Comparison of ENCODE assay signal across 1 cellular context in the genomic region with DNA sequence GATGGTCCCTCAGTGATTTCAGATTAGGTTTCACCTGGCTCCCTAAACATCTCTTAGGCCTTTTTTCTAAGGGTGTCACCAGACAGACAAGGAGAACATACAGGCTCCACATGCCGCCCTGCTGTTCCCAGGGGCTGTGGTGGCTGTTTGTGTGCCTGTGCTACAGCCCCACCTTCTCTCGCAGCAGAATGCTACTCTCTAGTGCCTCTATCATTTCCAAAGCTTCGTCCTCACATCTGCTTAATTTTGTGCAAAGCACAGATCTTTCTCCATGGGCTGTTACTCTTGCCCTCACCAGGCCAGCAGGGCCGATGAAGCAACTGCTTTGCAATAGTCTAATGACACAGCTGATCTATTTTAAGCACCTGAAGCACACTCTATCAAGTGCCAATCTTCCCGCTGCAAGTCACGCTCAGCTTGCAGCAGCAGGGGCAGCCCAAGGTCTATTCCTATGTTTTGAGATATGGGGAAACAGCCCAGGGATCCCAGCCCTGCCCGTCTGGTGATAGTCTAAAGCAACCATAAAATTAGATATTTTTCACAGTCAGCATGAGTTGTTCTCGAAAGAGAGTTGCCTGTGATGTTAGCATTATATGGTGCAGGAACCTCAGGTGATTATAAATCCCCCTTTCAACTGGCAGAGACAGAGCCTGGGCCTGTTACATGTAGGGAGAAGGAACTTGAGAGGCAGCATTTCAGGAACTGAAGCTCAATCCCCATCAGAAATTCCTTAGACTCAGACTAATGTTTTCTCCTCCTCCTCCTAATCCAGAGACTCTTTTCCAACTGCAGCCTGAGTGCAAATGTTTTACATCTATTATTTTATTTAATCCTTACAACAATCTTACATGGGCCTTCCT.
TF ChIP-seq lines count a peak whose summit lies in the region.

No MANE protein-coding gene starts in this region.

TF ChIP-seq in K562, 482 proteins besides CTCF, POLR2A, EP300 and RAD21 (continued from another document and continues in another):
- no peak for TF ChIP-seq ZNF444 (CRISPR knock-in tag; IDR thresholded peaks at IDR 0.05)
- TF ChIP-seq PYGO2 (tag; IDR thresholded peaks at IDR 0.05), result no peak
- no peak for TF ChIP-seq CBX8 (IDR thresholded peaks at IDR 0.05; ENCODE audit: borderline replicate concordance, extremely low read depth, low read depth, low read length, poor library complexity, severe bottlenecking)
- no peak for TF ChIP-seq CBX5 (IDR thresholded peaks at IDR 0.05; ENCODE audit: borderline replicate concordance, low read depth)
- TF ChIP-seq SMARCE1 (IDR thresholded peaks at IDR 0.05), result no peak
- no peak for TF ChIP-seq MAX (CRISPR knock-in tag; IDR thresholded peaks at IDR 0.05)
- no peak for TF ChIP-seq USF1 (CRISPR knock-in tag; IDR thresholded peaks at IDR 0.05)
- TF ChIP-seq, protein P1, sequence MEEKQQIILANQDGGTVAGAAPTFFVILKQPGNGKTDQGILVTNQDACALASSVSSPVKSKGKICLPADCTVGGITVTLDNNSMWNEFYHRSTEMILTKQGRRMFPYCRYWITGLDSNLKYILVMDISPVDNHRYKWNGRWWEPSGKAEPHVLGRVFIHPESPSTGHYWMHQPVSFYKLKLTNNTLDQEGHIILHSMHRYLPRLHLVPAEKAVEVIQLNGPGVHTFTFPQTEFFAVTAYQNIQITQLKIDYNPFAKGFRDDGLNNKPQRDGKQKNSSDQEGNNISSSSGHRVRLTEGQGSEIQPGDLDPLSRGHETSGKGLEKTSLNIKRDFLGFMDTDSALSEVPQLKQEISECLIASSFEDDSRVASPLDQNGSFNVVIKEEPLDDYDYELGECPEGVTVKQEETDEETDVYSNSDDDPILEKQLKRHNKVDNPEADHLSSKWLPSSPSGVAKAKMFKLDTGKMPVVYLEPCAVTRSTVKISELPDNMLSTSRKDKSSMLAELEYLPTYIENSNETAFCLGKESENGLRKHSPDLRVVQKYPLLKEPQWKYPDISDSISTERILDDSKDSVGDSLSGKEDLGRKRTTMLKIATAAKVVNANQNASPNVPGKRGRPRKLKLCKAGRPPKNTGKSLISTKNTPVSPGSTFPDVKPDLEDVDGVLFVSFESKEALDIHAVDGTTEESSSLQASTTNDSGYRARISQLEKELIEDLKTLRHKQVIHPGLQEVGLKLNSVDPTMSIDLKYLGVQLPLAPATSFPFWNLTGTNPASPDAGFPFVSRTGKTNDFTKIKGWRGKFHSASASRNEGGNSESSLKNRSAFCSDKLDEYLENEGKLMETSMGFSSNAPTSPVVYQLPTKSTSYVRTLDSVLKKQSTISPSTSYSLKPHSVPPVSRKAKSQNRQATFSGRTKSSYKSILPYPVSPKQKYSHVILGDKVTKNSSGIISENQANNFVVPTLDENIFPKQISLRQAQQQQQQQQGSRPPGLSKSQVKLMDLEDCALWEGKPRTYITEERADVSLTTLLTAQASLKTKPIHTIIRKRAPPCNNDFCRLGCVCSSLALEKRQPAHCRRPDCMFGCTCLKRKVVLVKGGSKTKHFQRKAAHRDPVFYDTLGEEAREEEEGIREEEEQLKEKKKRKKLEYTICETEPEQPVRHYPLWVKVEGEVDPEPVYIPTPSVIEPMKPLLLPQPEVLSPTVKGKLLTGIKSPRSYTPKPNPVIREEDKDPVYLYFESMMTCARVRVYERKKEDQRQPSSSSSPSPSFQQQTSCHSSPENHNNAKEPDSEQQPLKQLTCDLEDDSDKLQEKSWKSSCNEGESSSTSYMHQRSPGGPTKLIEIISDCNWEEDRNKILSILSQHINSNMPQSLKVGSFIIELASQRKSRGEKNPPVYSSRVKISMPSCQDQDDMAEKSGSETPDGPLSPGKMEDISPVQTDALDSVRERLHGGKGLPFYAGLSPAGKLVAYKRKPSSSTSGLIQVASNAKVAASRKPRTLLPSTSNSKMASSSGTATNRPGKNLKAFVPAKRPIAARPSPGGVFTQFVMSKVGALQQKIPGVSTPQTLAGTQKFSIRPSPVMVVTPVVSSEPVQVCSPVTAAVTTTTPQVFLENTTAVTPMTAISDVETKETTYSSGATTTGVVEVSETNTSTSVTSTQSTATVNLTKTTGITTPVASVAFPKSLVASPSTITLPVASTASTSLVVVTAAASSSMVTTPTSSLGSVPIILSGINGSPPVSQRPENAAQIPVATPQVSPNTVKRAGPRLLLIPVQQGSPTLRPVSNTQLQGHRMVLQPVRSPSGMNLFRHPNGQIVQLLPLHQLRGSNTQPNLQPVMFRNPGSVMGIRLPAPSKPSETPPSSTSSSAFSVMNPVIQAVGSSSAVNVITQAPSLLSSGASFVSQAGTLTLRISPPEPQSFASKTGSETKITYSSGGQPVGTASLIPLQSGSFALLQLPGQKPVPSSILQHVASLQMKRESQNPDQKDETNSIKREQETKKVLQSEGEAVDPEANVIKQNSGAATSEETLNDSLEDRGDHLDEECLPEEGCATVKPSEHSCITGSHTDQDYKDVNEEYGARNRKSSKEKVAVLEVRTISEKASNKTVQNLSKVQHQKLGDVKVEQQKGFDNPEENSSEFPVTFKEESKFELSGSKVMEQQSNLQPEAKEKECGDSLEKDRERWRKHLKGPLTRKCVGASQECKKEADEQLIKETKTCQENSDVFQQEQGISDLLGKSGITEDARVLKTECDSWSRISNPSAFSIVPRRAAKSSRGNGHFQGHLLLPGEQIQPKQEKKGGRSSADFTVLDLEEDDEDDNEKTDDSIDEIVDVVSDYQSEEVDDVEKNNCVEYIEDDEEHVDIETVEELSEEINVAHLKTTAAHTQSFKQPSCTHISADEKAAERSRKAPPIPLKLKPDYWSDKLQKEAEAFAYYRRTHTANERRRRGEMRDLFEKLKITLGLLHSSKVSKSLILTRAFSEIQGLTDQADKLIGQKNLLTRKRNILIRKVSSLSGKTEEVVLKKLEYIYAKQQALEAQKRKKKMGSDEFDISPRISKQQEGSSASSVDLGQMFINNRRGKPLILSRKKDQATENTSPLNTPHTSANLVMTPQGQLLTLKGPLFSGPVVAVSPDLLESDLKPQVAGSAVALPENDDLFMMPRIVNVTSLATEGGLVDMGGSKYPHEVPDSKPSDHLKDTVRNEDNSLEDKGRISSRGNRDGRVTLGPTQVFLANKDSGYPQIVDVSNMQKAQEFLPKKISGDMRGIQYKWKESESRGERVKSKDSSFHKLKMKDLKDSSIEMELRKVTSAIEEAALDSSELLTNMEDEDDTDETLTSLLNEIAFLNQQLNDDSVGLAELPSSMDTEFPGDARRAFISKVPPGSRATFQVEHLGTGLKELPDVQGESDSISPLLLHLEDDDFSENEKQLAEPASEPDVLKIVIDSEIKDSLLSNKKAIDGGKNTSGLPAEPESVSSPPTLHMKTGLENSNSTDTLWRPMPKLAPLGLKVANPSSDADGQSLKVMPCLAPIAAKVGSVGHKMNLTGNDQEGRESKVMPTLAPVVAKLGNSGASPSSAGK (IDR thresholded peaks at IDR 0.05), result peak; percentile 79
- TF ChIP-seq XRCC3 (IDR thresholded peaks at IDR 0.05), result no peak
- TF ChIP-seq ELF4 (CRISPR knock-in tag; IDR thresholded peaks at IDR 0.05), result no peak
- no peak for TF ChIP-seq HNRNPH1 (optimal IDR thresholded peaks at IDR 0.05; ENCODE audit: low read depth, low read length)
- no peak for TF ChIP-seq MNT (conservative IDR thresholded peaks at IDR 0.05)
- TF ChIP-seq NR2C1 (IDR thresholded peaks at IDR 0.05), result no peak
- peak; percentile 45 for TF ChIP-seq NR2C1 (tag; IDR thresholded peaks at IDR 0.05)
- no peak for TF ChIP-seq HNRNPK (IDR thresholded peaks at IDR 0.05; ENCODE audit: low read depth, low read length, poor library complexity, severe bottlenecking)
- TF ChIP-seq ZNF445 (CRISPR knock-in tag; IDR thresholded peaks at IDR 0.05; ENCODE audit: low read depth), result no peak
- no peak for TF ChIP-seq GTF2E2 (tag; IDR thresholded peaks at IDR 0.05)
- TF ChIP-seq, protein P2, sequence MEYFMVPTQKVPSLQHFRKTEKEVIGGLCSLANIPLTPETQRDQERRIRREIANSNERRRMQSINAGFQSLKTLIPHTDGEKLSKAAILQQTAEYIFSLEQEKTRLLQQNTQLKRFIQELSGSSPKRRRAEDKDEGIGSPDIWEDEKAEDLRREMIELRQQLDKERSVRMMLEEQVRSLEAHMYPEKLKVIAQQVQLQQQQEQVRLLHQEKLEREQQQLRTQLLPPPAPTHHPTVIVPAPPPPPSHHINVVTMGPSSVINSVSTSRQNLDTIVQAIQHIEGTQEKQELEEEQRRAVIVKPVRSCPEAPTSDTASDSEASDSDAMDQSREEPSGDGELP (CRISPR knock-in tag; IDR thresholded peaks at IDR 0.05; ENCODE audit: borderline replicate concordance), result peak; percentile 86
- TF ChIP-seq IRF9 (tag; IDR thresholded peaks at IDR 0.05), result peak; percentile 90
- no peak for TF ChIP-seq XRCC5 (IDR thresholded peaks at IDR 0.05; ENCODE audit: low read depth, low read length)
- no peak for TF ChIP-seq ZNF274 (IDR thresholded peaks at IDR 0.05; ENCODE audit: borderline replicate concordance, low read depth, low read length)
- TF ChIP-seq TEAD1 (CRISPR knock-in tag; IDR thresholded peaks at IDR 0.05), result peak in 1 of 2 experiments; percentile 60; a peak in 1 of 4 replicates
- TF ChIP-seq POLR3G (IDR thresholded peaks at IDR 0.05; ENCODE audit: extremely low read depth, insufficient read length, insufficient replicate concordance), result no peak
- no peak for TF ChIP-seq CEBPZ (IDR thresholded peaks at IDR 0.05; ENCODE audit: borderline replicate concordance, low read depth, low read length)
- no peak for TF ChIP-seq NR3C1 (CRISPR knock-in tag; IDR thresholded peaks at IDR 0.05)
- TF ChIP-seq ZNF586 (CRISPR knock-in tag; conservative IDR thresholded peaks at IDR 0.05), result peak; percentile 93
- no peak for TF ChIP-seq BMI1 (IDR thresholded peaks at IDR 0.05; ENCODE audit: low read length)
- TF ChIP-seq SRF (CRISPR knock-in tag; IDR thresholded peaks at IDR 0.05), result peak in 1 of 2 experiments; percentile 54; a peak in 1 of 4 replicates
- TF ChIP-seq, protein P3, sequence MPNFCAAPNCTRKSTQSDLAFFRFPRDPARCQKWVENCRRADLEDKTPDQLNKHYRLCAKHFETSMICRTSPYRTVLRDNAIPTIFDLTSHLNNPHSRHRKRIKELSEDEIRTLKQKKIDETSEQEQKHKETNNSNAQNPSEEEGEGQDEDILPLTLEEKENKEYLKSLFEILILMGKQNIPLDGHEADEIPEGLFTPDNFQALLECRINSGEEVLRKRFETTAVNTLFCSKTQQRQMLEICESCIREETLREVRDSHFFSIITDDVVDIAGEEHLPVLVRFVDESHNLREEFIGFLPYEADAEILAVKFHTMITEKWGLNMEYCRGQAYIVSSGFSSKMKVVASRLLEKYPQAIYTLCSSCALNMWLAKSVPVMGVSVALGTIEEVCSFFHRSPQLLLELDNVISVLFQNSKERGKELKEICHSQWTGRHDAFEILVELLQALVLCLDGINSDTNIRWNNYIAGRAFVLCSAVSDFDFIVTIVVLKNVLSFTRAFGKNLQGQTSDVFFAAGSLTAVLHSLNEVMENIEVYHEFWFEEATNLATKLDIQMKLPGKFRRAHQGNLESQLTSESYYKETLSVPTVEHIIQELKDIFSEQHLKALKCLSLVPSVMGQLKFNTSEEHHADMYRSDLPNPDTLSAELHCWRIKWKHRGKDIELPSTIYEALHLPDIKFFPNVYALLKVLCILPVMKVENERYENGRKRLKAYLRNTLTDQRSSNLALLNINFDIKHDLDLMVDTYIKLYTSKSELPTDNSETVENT (CRISPR knock-in tag; IDR thresholded peaks at IDR 0.05), result no peak
- no peak for TF ChIP-seq HCFC1 (IDR thresholded peaks at IDR 0.05; ENCODE audit: low read depth, low read length)
- no peak for TF ChIP-seq ILK (tag; IDR thresholded peaks at IDR 0.05; ENCODE audit: borderline replicate concordance, low read depth)
- no peak for TF ChIP-seq ZNF699 (CRISPR knock-in tag; IDR thresholded peaks at IDR 0.05; ENCODE audit: insufficient replicate concordance)
- TF ChIP-seq RBM15 (IDR thresholded peaks at IDR 0.05; ENCODE audit: insufficient read depth, low read length), result no peak
